1 cellular context compared by ENCODE assay signal in genomic region chr7:98420966-98421612, GRCh38.
TF ChIP-seq lines count a peak whose summit lies in the region.

No MANE protein-coding gene starts in this region.

TF ChIP-seq in HEK293, 187 proteins besides CTCF, POLR2A, EP300 and RAD21 (continued from another document):
- TF ChIP-seq ZBTB26 (tag by site-specific recombination; optimal IDR thresholded peaks at IDR 0.05), result peak; percentile 8
- 0 out of 2 replicates have a peak, but pooled peaks have one; percentile 18 for TF ChIP-seq SP7 (tag by site-specific recombination; IDR thresholded peaks at IDR 0.05)
- no peak for TF ChIP-seq ZBTB6 (tag by site-specific recombination; IDR thresholded peaks at IDR 0.05)
- 0 out of 2 replicates have a peak, but pooled peaks have one; percentile 48 for TF ChIP-seq ZNF362 (tag by site-specific recombination; IDR thresholded peaks at IDR 0.05)
- TF ChIP-seq ZNF2 (tag by site-specific recombination; IDR thresholded peaks at IDR 0.05), result peak; percentile 75; the same call in 1 of the 2 replicates
- TF ChIP-seq PBX3 (CRISPR knock-in tag; IDR thresholded peaks at IDR 0.05), result peak; percentile 46; the same call in 1 of the 2 replicates
- TF ChIP-seq ZNF654 (tag by site-specific recombination; IDR thresholded peaks at IDR 0.05; ENCODE audit: low read depth), result peak; percentile 90
- TF ChIP-seq ZEB2 (tag by site-specific recombination; IDR thresholded peaks at IDR 0.05), result peak; percentile 98
- no peak for TF ChIP-seq ZNF548 (tag by site-specific recombination; IDR thresholded peaks at IDR 0.05)
- peak; percentile 69 for TF ChIP-seq SCRT2 (tag by site-specific recombination; IDR thresholded peaks at IDR 0.05)
- TF ChIP-seq OSR2 (tag by site-specific recombination; IDR thresholded peaks at IDR 0.05), result 0 out of 2 replicates have a peak, but pooled peaks have one; percentile 21
- TF ChIP-seq ZNF274 (IDR thresholded peaks at IDR 0.05; ENCODE audit: low read length), result no peak
- TF ChIP-seq ZNF274 (tag by site-specific recombination; IDR thresholded peaks at IDR 0.05; ENCODE audit: borderline replicate concordance), result no peak
- TF ChIP-seq SCRT1 (tag by site-specific recombination; IDR thresholded peaks at IDR 0.05; ENCODE audit: borderline replicate concordance), result 0 out of 2 replicates have a peak, but pooled peaks have one; percentile 35
- TF ChIP-seq ZNF335 (tag by site-specific recombination; conservative IDR thresholded peaks at IDR 0.05), result 0 out of 2 replicates have a peak, but pooled peaks have one; percentile 11
- peak; percentile 21; the same call in 1 of the 2 replicates for TF ChIP-seq WT1 (tag by site-specific recombination; IDR thresholded peaks at IDR 0.05)
- TF ChIP-seq ZBTB1 (tag by site-specific recombination; IDR thresholded peaks at IDR 0.05), result no peak
- TF ChIP-seq ZNF394 (tag by site-specific recombination; IDR thresholded peaks at IDR 0.05; ENCODE audit: borderline replicate concordance), result peak; percentile 15; the same call in 1 of the 2 replicates
- TF ChIP-seq ZFP37 (tag by site-specific recombination; IDR thresholded peaks at IDR 0.05), result 0 out of 2 replicates have a peak, but pooled peaks have one; percentile 38
- TF ChIP-seq ZFP69B (tag by site-specific recombination; IDR thresholded peaks at IDR 0.05), result peak; percentile 84
- TF ChIP-seq GLIS1 (tag by site-specific recombination; IDR thresholded peaks at IDR 0.05), result peak; percentile 43
- TF ChIP-seq ZNF26 (tag by site-specific recombination; IDR thresholded peaks at IDR 0.05), result no peak
TF ChIP-seq in HEK293: peak in this region for 19.
